Comparison of ENCODE assay signal across 17 cellular contexts in the genomic region with DNA sequence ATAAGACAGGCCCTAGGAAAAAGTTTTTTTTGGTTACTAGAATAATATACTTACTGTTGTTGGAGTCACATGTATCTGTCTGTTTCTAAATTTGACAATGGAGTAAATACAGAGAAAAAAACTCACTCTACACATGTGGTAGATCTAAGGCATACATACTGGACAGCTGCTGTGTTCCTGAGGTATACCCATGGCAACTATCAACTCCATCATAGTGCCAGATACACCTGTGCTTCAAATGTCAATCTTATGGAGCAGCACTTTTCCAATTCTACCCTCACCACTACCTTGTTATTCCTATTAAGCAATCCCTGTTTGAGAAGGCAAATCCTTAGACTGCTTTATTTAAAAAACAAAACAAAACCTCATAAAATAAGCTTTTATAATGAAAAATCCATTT. TPM values are rescaled to one million over a fixed set of nuclear protein-coding genes. Genes with fewer than 3 reads are reported as not detected.
DNase-seq lines count a peak whose midpoint lies in the region; ATAC-seq, FAIRE-seq and TF ChIP-seq lines count a peak whose summit lies in the region.
"Had no signal": no experiment of that assay in that cellular context is flagged by ENCODE, and none has a peak within 500 bp of the region (broad histone marks: within the 10 kb centered on the region; RNA-seq: fewer than 3 reads in every experiment).

No MANE protein-coding gene starts in this region.

- SMC1A ChIA-PET in GM12878 (lab: Charles Lee; ENCODE audit: uncharacterized antibody, unreplicated experiment), result no interaction called here

- H3K36me3 ChIP-seq in GM12878 (ENCODE audit: control insufficient read depth in 2 of 2, insufficient read depth in 2 of 2, low read length in 1 of 2), result no peaks in the 10 kb centered on the region
- H3K36me3 ChIP-seq in pancreas, result no peaks in the 10 kb centered on the region

- BruUV-seq in GM12878 (replicated peaks; lab: Mats Ljungman, UMichigan), result no TSS peak

- intact Hi-C loops in GM12878 (cut with micrococcal nuclease; ENCODE audit: unreplicated experiment) (loop anchor here (2.0 kb wide), 1 partner anchor 14 kb away; no protein-coding TSS in a partner anchor), pancreas (cut with DNase I) (no loop called here)

- no peak for TF ChIP-seq CTCF in GM12878 (IDR thresholded peaks at IDR 0.05 in 2 of 3, conservative IDR thresholded peaks at IDR 0.05 in 1 of 3; ENCODE audit: control insufficient read depth in 2 of 3, extremely low read depth in 1 of 3, insufficient read depth in 1 of 3, low read depth in 3 of 3, low read length in 3 of 3)
- TF ChIP-seq CTCF in pancreas (IDR thresholded peaks at IDR 0.05), result no peak

- CTCF ChIA-PET in GM12878 (lab: Yijun Ruan, JAX), result interaction anchor here (1.0 to 2.1 kb wide), 3 partner anchors 9 to 83 kb away, joined by 3 to 6 read pairs (median 6); no protein-coding TSS in a partner anchor

- H3K27ac ChIP-seq in GM12878 (ENCODE audit: control insufficient read depth, insufficient read depth), result no peak overlapping the region
- no peak overlapping the region for H3K27ac ChIP-seq in pancreas
- H3K27ac ChIP-seq: 22Rv1, BLaER1, C4-2B had no signal

- TF ChIP-seq POLR2A in GM12878 (IDR thresholded peaks at IDR 0.05; ENCODE audit: low read depth, low read length), result no peak

- no peak for TF ChIP-seq RAD21 in GM12878 (IDR thresholded peaks at IDR 0.05; ENCODE audit: insufficient read depth, low read depth, low read length)

- H3K4me1 ChIP-seq in GM12878 (ENCODE audit: control insufficient read depth, insufficient read depth, low read length) (peaks cover 5% of the 10 kb centered on the region), pancreas (peaks cover 8 to 29% (median 21%) of the 10 kb centered on the region in 3 donors)

- peaks cover 31% of the 10 kb centered on the region for H3K79me2 ChIP-seq in GM12878 (ENCODE audit: control insufficient read depth, insufficient read depth, low read length)

- no peaks in the 10 kb centered on the region for H3K9me3 ChIP-seq in GM12878 (replicated peaks; ENCODE audit: control insufficient read depth, insufficient read depth, low read length)
- H3K9me3 ChIP-seq in pancreas, result no peaks in the 10 kb centered on the region
- H3K9me3 ChIP-seq: BLaER1, Caco-2 had no signal

- DNase-seq in DMS53 (lab: John Stamatoyannopoulos, UW), result peak; percentile 34
- DNase-seq in DMS53 treated with DMSO at 0.1 percent for 48 hours (lab: John Stamatoyannopoulos, UW; ENCODE audit: unreplicated experiment), result no peak
- no peak for DNase-seq in GM12878 (ENCODE audit: low read depth, low spot score)
- DNase-seq in pancreas, result peak in 2 of 6 donors; percentile 50 to 57
- no peak for DNase-seq in hypothalamus (lab: John Stamatoyannopoulos, UW)
- DNase-seq: Caco-2; CD4-positive, CD25-positive, alpha-beta regulatory T cell; CD8-positive, alpha-beta T cell; DMS153; DMS79 treated with DMSO at 0.1 percent for 48 hours; H9 had no signal

- no peak overlapping the region for H3K4me2 ChIP-seq in GM12878 (ENCODE audit: control insufficient read depth, insufficient read depth)
- H3K4me2 ChIP-seq: BLaER1, GM23338 had no signal

- H2AFZ ChIP-seq in GM12878 (ENCODE audit: control insufficient read depth, low read depth, low read length), result no peak overlapping the region
- H2AFZ ChIP-seq: GM23338 had no signal

- FAIRE-seq in GM12878 (lab: Jason Lieb, UNC), result peak; percentile 13
- no peak for FAIRE-seq in pancreas (lab: Jason Lieb, UNC)

- TF ChIP-seq EP300 in GM12878 (IDR thresholded peaks at IDR 0.05; ENCODE audit: borderline replicate concordance in 1 of 2, control insufficient read depth in 1 of 2, low read depth in 2 of 2, low read length in 2 of 2), result no peak

- ATAC-seq in GM12878 (no peak), pancreas (peak; percentile 35 to 68 (median 66)), GM18511 (IDR thresholded peaks at IDR 0.05; ENCODE audit: unreplicated experiment) (no peak)
- ATAC-seq: CD8-positive, alpha-beta T cell; GM23338; HCT116 had no signal

- POLR2A ChIA-PET in GM12878 (lab: Charles Lee), result interaction anchor here (0.6 kb wide), 1 partner anchor 136 kb away, joined by 5 read pairs; no protein-coding TSS in a partner anchor

- no peaks in the 10 kb centered on the region for H3K27me3 ChIP-seq in GM12878 (replicated peaks in 1 of 2; ENCODE audit: control insufficient read depth in 2 of 2, insufficient read depth in 2 of 2, low read length in 1 of 2)
- H3K27me3 ChIP-seq in pancreas, result no peaks in the 10 kb centered on the region
- H3K27me3 ChIP-seq: BLaER1 had no signal

- no peaks in the 10 kb centered on the region for H4K20me1 ChIP-seq in GM12878 (ENCODE audit: control insufficient read depth, insufficient read depth)

- in situ Hi-C loops in GM12878 (cut with MboI), result no loop called here

- H3K4me3 ChIP-seq in GM12878 (no peak overlapping the region), pancreas (no peak overlapping the region)
- H3K4me3 ChIP-seq: BLaER1, GM23338 had no signal

- RAD21 ChIA-PET in GM12878 (lab: Charles Lee; ENCODE audit: unreplicated experiment), result interaction anchor here (0.9 to 1.0 kb wide), 3 partner anchors 9 to 196 kb away, joined by 3 read pairs; no protein-coding TSS in a partner anchor

- no peak overlapping the region for H3K9ac ChIP-seq in GM12878 (ENCODE audit: control insufficient read depth, insufficient read depth, low read length)
- H3K9ac ChIP-seq: BLaER1 had no signal

TF ChIP-seq in GM12878, 131 proteins besides CTCF, POLR2A, EP300 and RAD21 (continues in another document):
- TF ChIP-seq CHD4 (IDR thresholded peaks at IDR 0.05), result no peak
- no peak for TF ChIP-seq ZNF384 (IDR thresholded peaks at IDR 0.05; ENCODE audit: borderline replicate concordance, low read depth, low read length)
- TF ChIP-seq, protein P1, sequence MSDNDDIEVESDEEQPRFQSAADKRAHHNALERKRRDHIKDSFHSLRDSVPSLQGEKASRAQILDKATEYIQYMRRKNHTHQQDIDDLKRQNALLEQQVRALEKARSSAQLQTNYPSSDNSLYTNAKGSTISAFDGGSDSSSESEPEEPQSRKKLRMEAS (IDR thresholded peaks at IDR 0.05; ENCODE audit: low read depth, low read length), result no peak
- no peak for TF ChIP-seq MTA2 (IDR thresholded peaks at IDR 0.05; ENCODE audit: low read depth)
- no peak for TF ChIP-seq TCF12 (IDR thresholded peaks at IDR 0.05; ENCODE audit: low read depth, low read length)
- TF ChIP-seq SREBF2 (IDR thresholded peaks at IDR 0.05; ENCODE audit: low read length), result no peak
- no peak for TF ChIP-seq KDM1A (IDR thresholded peaks at IDR 0.05; ENCODE audit: borderline replicate concordance)
- no peak for TF ChIP-seq HDGF (IDR thresholded peaks at IDR 0.05)

RNA-seq across cellular contexts. Expression of a gene that starts 3.3 kb away (rescaled TPM):
- 19.6 and 20.4 TPM in 2 replicates for total RNA-seq in GM12878 (2013; cell fraction: nucleolus; rRNA removed)
- total RNA-seq in GM12878 (2014; rRNA removed) (44.0 and 46.4 TPM in 2 replicates), GM12878 (2014; rRNA removed; fragmentation: Illumina TruSeq; extraction: Trizol) (80.5 and 87.0 TPM in 2 replicates), GM12878 (2021) (58.4 and 65.4 TPM in 2 replicates), pancreas (10 to 100 TPM; 23.4 to 29.9 (median 26.7) TPM)
- polyA plus RNA-seq in GM12878 (2011; ENCODE audit: low read depth), result 21.6 TPM
- polyA plus RNA-seq in GM12878 (2011; rRNA removed) (49.9 and 76.4 TPM in 2 replicates), GM12878 (2014; fragmentation: Illumina TruSeq; extraction: Trizol) (127 and 163 TPM in 2 replicates), GM12878 (2014; fragmentation: Nextera tagmentation; extraction: Ambion mirVana) (100 to 1,000 TPM in 1 of 2 experiments, 10 to 100 TPM in 1; 90.1 to 102 TPM), GM12878 (2014; rRNA removed) (35.3 and 43.3 TPM in 2 replicates), GM12878 (2016; fragmentation: Nextera tagmentation; extraction: Ambion mirVana) (100 to 1,000 TPM; 171 to 178 TPM), pancreas (10 to 100 TPM; 17.2 to 29.6 TPM)
- 16.7 and 31.2 TPM in 2 replicates for polyA plus RNA-seq in GM12878 (2011; cell fraction: cytosol; rRNA removed)
- polyA plus RNA-seq in GM12878 (2011; cell fraction: nucleus; rRNA removed), result 17.5 and 26.0 TPM in 2 replicates
- 58.5 and 80.5 TPM in 2 replicates for polyA plus RNA-seq in GM12878 (2012)
- polyA minus RNA-seq in GM12878 (2011; rRNA and poly(A)+ RNA removed), result 17.6 and 22.3 TPM in 2 replicates
- 12.7 and 18.6 TPM in 2 replicates for polyA minus RNA-seq in GM12878 (2011; cell fraction: cytosol; rRNA and poly(A)+ RNA removed)
- 21.4 and 24.2 TPM in 2 replicates for polyA minus RNA-seq in GM12878 (2011; cell fraction: nucleus; rRNA and poly(A)+ RNA removed)

RNA-seq across cellular contexts. Expression of a gene that starts 3.4 kb away (rescaled TPM):
- total RNA-seq in GM12878 (2013; cell fraction: nucleolus; rRNA removed), result 276 and 279 TPM in 2 replicates
- 73.7 and 85.3 TPM in 2 replicates for total RNA-seq in GM12878 (2014; rRNA removed)
- 87.8 and 91.2 TPM in 2 replicates for total RNA-seq in GM12878 (2014; rRNA removed; fragmentation: Illumina TruSeq; extraction: Trizol)
- 68.2 and 73.6 TPM in 2 replicates for total RNA-seq in GM12878 (2021)
- 51.4 TPM for polyA plus RNA-seq in GM12878 (2011; ENCODE audit: low read depth)
- polyA plus RNA-seq in GM12878 (2011; rRNA removed), result 93.0 and 124 TPM in 2 replicates
- polyA plus RNA-seq in GM12878 (2011; cell fraction: cytosol; rRNA removed), result 32.0 and 34.9 TPM in 2 replicates
- 99.6 and 125 TPM in 2 replicates for polyA plus RNA-seq in GM12878 (2011; cell fraction: nucleus; rRNA removed)
- 55.7 and 56.8 TPM in 2 replicates for polyA plus RNA-seq in GM12878 (2012)
- polyA plus RNA-seq in GM12878 (2014; fragmentation: Illumina TruSeq; extraction: Trizol), result 104 and 122 TPM in 2 replicates
- polyA plus RNA-seq in GM12878 (2014; fragmentation: Nextera tagmentation; extraction: Ambion mirVana), result 100 to 1,000 TPM; 117 TPM
- polyA plus RNA-seq in GM12878 (2014; rRNA removed), result 74.7 and 76.8 TPM in 2 replicates
- 10 to 100 TPM; 91.0 to 97.6 TPM for polyA plus RNA-seq in GM12878 (2016; fragmentation: Nextera tagmentation; extraction: Ambion mirVana)
- polyA minus RNA-seq in GM12878 (2011; rRNA and poly(A)+ RNA removed), result 43.7 and 61.2 TPM in 2 replicates
- polyA minus RNA-seq in GM12878 (2011; cell fraction: cytosol; rRNA and poly(A)+ RNA removed), result 18.3 and 22.6 TPM in 2 replicates
- polyA minus RNA-seq in GM12878 (2011; cell fraction: nucleus; rRNA and poly(A)+ RNA removed), result 47.0 and 101 TPM in 2 replicates
- total RNA-seq in pancreas, result 10 to 100 TPM; 11.1 to 26.4 (median 15.8) TPM
- 10 to 100 TPM; 14.0 to 21.8 TPM for polyA plus RNA-seq in pancreas

Comparison
In these comparisons a context has a peak if more than half of its experiments do, and no peak if none do; other contexts are left out.
1. ATAC-seq: peak in pancreas (4 of 4); none in GM12878 (single experiment) and GM18511 (single experiment).